Comparison of ENCODE assay signal across 11 cellular contexts in genomic region chr11:126007263-126007662, GRCh38. TPM values are rescaled to one million over a fixed set of nuclear protein-coding genes. Genes with fewer than 3 reads are reported as not detected.
DNase-seq lines count a peak whose midpoint lies in the region; ATAC-seq and TF ChIP-seq lines count a peak whose summit lies in the region.
"Had no signal": no experiment of that assay in that cellular context is flagged by ENCODE, and none has a peak within 500 bp of the region (broad histone marks: within the 10 kb centered on the region; RNA-seq: fewer than 3 reads in every experiment).

No MANE protein-coding gene starts in this region.

- no peak overlapping the region for H3K27ac ChIP-seq in colonic mucosa
- no peak overlapping the region for H3K27ac ChIP-seq in lower lobe of right lung

- POLR2A ChIA-PET in AG04449 (lab: Yijun Ruan, JAX), result no interaction called here

- H3K27me3 ChIP-seq in colonic mucosa (no peaks in the 10 kb centered on the region), lower lobe of right lung (ENCODE audit: low read depth) (no peaks in the 10 kb centered on the region)

- no peak overlapping the region for H3K4me3 ChIP-seq in AG04449 (ENCODE audit: low read depth, low read length)
- no peak overlapping the region for H3K4me3 ChIP-seq in choroid plexus epithelial cell (ENCODE audit: low read depth, low read length)
- H3K4me3 ChIP-seq in colonic mucosa, result no peak overlapping the region
- H3K4me3 ChIP-seq in lower lobe of right lung, result no peak overlapping the region

- DNase-seq in AG04449 (ENCODE audit: low read depth, low spot score) (peak; percentile 3), HT-29 (ENCODE audit: low spot score) (peak; percentile 56), choroid plexus epithelial cell (ENCODE audit: low read depth) (peak; percentile 62), left kidney (ENCODE audit: low read depth, low spot score) (peak; percentile 14), midbrain (lab: John Stamatoyannopoulos, UW) (no peak), colonic mucosa (no peak), lower lobe of right lung (no peak)
- DNase-seq in activated CD8-positive, alpha-beta memory T cell treated with anti-CD3 and anti-CD28 coated beads for 24 hours, result no peak
- DNase-seq: activated gamma-delta T cell, NCI-H1105, RPMI8226 had no signal

- intact Hi-C loops in colonic mucosa (cut with DNase I) (no loop called here), lower lobe of right lung (cut with DNase I) (no loop called here)

- CTCF ChIA-PET in AG04449 (lab: Yijun Ruan, JAX), result no interaction called here

- H3K9ac ChIP-seq in colonic mucosa (ENCODE audit: low read depth in 2 of 2, low read length in 2 of 2), result no peak overlapping the region

- H3K36me3 ChIP-seq in colonic mucosa, result no peaks in the 10 kb centered on the region
- no peaks in the 10 kb centered on the region for H3K36me3 ChIP-seq in lower lobe of right lung

- TF ChIP-seq CTCF in AG04449 (IDR thresholded peaks at IDR 0.05; ENCODE audit: insufficient read depth, low read length, missing control alignments), result no peak
- no peak for TF ChIP-seq CTCF in choroid plexus epithelial cell (conservative IDR thresholded peaks at IDR 0.05; ENCODE audit: low read depth, low read length)
- no peak for TF ChIP-seq CTCF in colonic mucosa (IDR thresholded peaks at IDR 0.05)
- TF ChIP-seq CTCF in lower lobe of right lung (IDR thresholded peaks at IDR 0.05), result no peak

- no peak for ATAC-seq in lower lobe of right lung

- no peaks in the 10 kb centered on the region for H3K4me1 ChIP-seq in colonic mucosa
- no peaks in the 10 kb centered on the region for H3K4me1 ChIP-seq in lower lobe of right lung

- no peaks in the 10 kb centered on the region for H3K9me3 ChIP-seq in colonic mucosa
- no peaks in the 10 kb centered on the region for H3K9me3 ChIP-seq in lower lobe of right lung

RNA-seq across cellular contexts. Expression of gene CDON, which starts 55.4 kb away (rescaled TPM):
- 4.7 and 4.8 TPM in 2 replicates for total RNA-seq in HT-29 (2014; rRNA removed; shearing (Covaris generic))
- total RNA-seq in colonic mucosa (10 to 100 TPM in 1 of 2 donors, 1 to 10 TPM in 1; 2.3 to 10.5 TPM), lower lobe of right lung (18.5 TPM)

Comparison
In these comparisons a context has a peak if more than half of its experiments do, and no peak if none do; other contexts are left out.
1. DNase-seq: peak in AG04449 (single experiment), HT-29 (single experiment), choroid plexus epithelial cell (single experiment) and left kidney (single experiment); none in midbrain (single experiment), activated CD8-positive, alpha-beta memory T cell treated with anti-CD3 and anti-CD28 coated beads for 24 hours (single experiment), colonic mucosa (single experiment) and lower lobe of right lung (single experiment).